Comparison of ENCODE assay signal across 1 cellular context in the genomic region with DNA sequence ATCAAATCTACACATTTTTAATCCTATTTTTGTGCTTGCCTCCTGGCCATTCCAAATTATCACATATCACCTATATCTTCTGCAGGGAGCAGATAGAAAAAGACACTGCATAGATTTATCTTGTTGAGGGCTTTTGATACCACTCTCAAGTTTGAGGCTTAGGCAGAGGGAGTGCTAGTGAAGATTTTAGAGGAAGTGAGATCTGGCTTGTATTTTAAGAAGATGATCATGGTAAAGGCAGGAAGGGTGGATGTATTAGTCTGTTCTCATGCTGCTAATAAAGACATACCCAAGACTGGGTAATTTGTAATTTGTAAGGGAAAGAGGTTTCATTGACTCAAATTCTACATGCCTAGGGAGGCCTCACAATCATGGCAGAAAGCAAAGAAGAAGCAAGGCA.
TF ChIP-seq lines count a peak whose summit lies in the region.

No MANE protein-coding gene starts in this region.

TF ChIP-seq in GM12878, 131 proteins besides CTCF, POLR2A, EP300 and RAD21:
- TF ChIP-seq SPI1 (IDR thresholded peaks at IDR 0.05; ENCODE audit: borderline replicate concordance, insufficient read depth, low read depth, low read length), result peak; percentile 50; the same call in 1 of the 2 replicates
- no peak for TF ChIP-seq HDAC2 (IDR thresholded peaks at IDR 0.05)
- no peak for TF ChIP-seq RUNX3 (IDR thresholded peaks at IDR 0.05; ENCODE audit: low read length)
